In the genomic region with DNA sequence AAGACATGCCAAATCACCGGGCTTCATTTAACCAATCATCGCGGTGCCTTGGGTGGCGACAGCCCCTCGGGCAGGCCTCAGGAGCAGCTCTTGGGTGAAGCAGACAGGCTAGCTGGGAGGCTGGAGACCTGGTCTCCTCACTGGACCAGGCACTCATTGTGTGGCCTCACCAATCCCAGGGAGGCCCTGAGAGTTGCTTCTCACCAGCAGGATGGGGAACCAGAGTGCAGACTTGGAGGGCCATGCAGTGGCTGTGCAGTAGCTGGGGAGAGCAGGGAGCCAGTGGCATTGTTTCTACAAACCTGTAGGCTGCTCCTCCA, we compare ENCODE assay signal across 20 cellular contexts.
A peak's percentile ranks its signal among the peaks of the same experiment; 100 is the strongest.
DNase-seq lines count a peak whose midpoint lies in the region; ATAC-seq and TF ChIP-seq lines count a peak whose summit lies in the region.
"Had no signal": no experiment of that assay in that cellular context is flagged by ENCODE, and none has a peak within 500 bp of the region (broad histone marks: within the 10 kb centered on the region; RNA-seq: fewer than 3 reads in every experiment).

No MANE protein-coding gene starts in this region.

- peak overlapping the region; percentile 14 for H3K4me3 Mint-ChIP-seq in glutamatergic neuron (ENCODE audit: unreplicated experiment)
- no peak overlapping the region for H3K4me3 Mint-ChIP-seq in natural killer cell treated with Interleukin-12 subunit alpha and Interleukin-12 subunit beta and Interleukin-15 and Interleukin-18, amount 100 ng/mL, for 72 hours
- H3K4me3 Mint-ChIP-seq: B cell, CD14-positive monocyte had no signal

- no peak for ATAC-seq in natural killer cell treated with Interleukin-12 subunit alpha and Interleukin-12 subunit beta and Interleukin-15 and Interleukin-18, amount 100 ng/mL, for 72 hours
- no peak for ATAC-seq in upper lobe of right lung
- ATAC-seq in HG03439 (IDR thresholded peaks at IDR 0.05; ENCODE audit: unreplicated experiment): no peak
- ATAC-seq: HCT116 had no signal

- H3K36me3 ChIP-seq in H7 (replicated peaks; ENCODE audit: control insufficient read depth, insufficient read depth, low read length) (no peaks in the 10 kb centered on the region), upper lobe of right lung (no peaks in the 10 kb centered on the region), BE2C (no peaks in the 10 kb centered on the region)

- intact Hi-C loops in upper lobe of right lung (cut with DNase I): loop anchor here (10.0 kb wide), 1 partner anchor 1034 kb away; no protein-coding TSS in a partner anchor

- H3K4me3 ChIP-seq in H7 (ENCODE audit: insufficient read depth, low read depth, low read length): no peak overlapping the region
- H3K4me3 ChIP-seq in upper lobe of right lung: no peak overlapping the region
- no peak overlapping the region for H3K4me3 ChIP-seq in BE2C (ENCODE audit: low read depth, low read length)
- H3K4me3 ChIP-seq: GM23248 had no signal

- H3K9me3 ChIP-seq in upper lobe of right lung (no peaks in the 10 kb centered on the region), BE2C (no peaks in the 10 kb centered on the region)

- no peak overlapping the region for H3K27ac Mint-ChIP-seq in glutamatergic neuron (ENCODE audit: unreplicated experiment)
- H3K27ac Mint-ChIP-seq in natural killer cell treated with Interleukin-12 subunit alpha and Interleukin-12 subunit beta and Interleukin-15 and Interleukin-18, amount 100 ng/mL, for 72 hours: no peak overlapping the region
- H3K27ac Mint-ChIP-seq: B cell, CD14-positive monocyte, IgD-negative memory B cell had no signal

- no peak overlapping the region for H3K27ac ChIP-seq in upper lobe of right lung
- H3K27ac ChIP-seq: GM23248, HL-60, KMS-11 had no signal

- DNase-seq in H7: peak; percentile 13
- DNase-seq in glutamatergic neuron: no peak
- peak; percentile 56 for DNase-seq in natural killer cell treated with Interleukin-12 subunit alpha and Interleukin-12 subunit beta and Interleukin-15 and Interleukin-18, amount 100 ng/mL, for 72 hours (ENCODE audit: low spot score)
- DNase-seq in upper lobe of right lung: peak; percentile 47
- DNase-seq in BE2C: no peak
- no peak for DNase-seq in putamen (ENCODE audit: low spot score)
- DNase-seq: DMS153, GM23248, MM.1S, NCI-H1694, NCI-H526 treated with DMSO at 0.1 percent for 48 hours, RPMI8226, SHP77 had no signal

- H3K4me1 ChIP-seq in upper lobe of right lung: peaks cover 5% of the 10 kb centered on the region
- no peaks in the 10 kb centered on the region for H3K4me1 ChIP-seq in BE2C

- H3K4me1 Mint-ChIP-seq in glutamatergic neuron (ENCODE audit: low read depth, unreplicated experiment): peaks cover 13% of the 10 kb centered on the region
- H3K4me1 Mint-ChIP-seq in natural killer cell treated with Interleukin-12 subunit alpha and Interleukin-12 subunit beta and Interleukin-15 and Interleukin-18, amount 100 ng/mL, for 72 hours (ENCODE audit: low read depth in 2 of 2): peaks cover 6 to 14% of the 10 kb centered on the region in 2 donors

- TF ChIP-seq CTCF in glutamatergic neuron (IDR thresholded peaks at IDR 0.05; ENCODE audit: partially characterized antibody, unreplicated experiment) (no peak), upper lobe of right lung (IDR thresholded peaks at IDR 0.05) (no peak), BE2C (IDR thresholded peaks at IDR 0.05; ENCODE audit: low read depth, low read length) (no peak)

- H3K27me3 ChIP-seq in H7 (ENCODE audit: control insufficient read depth, insufficient read depth, low read length) (peaks cover 8% of the 10 kb centered on the region), upper lobe of right lung (no peaks in the 10 kb centered on the region), BE2C (no peaks in the 10 kb centered on the region)

- no peaks in the 10 kb centered on the region for H3K36me3 Mint-ChIP-seq in glutamatergic neuron (ENCODE audit: unreplicated experiment)
- no peaks in the 10 kb centered on the region for H3K36me3 Mint-ChIP-seq in natural killer cell treated with Interleukin-12 subunit alpha and Interleukin-12 subunit beta and Interleukin-15 and Interleukin-18, amount 100 ng/mL, for 72 hours
- H3K36me3 Mint-ChIP-seq: CD14-positive monocyte had no signal

- H3K9me3 Mint-ChIP-seq in glutamatergic neuron (ENCODE audit: unreplicated experiment): peaks cover 9% of the 10 kb centered on the region
- no peaks in the 10 kb centered on the region for H3K9me3 Mint-ChIP-seq in natural killer cell treated with Interleukin-12 subunit alpha and Interleukin-12 subunit beta and Interleukin-15 and Interleukin-18, amount 100 ng/mL, for 72 hours
- H3K9me3 Mint-ChIP-seq: IgD-negative memory B cell had no signal

- H3K27me3 Mint-ChIP-seq in glutamatergic neuron (ENCODE audit: unreplicated experiment): peaks cover 18% of the 10 kb centered on the region
- peaks cover 14 to 20% of the 10 kb centered on the region in 2 donors for H3K27me3 Mint-ChIP-seq in natural killer cell treated with Interleukin-12 subunit alpha and Interleukin-12 subunit beta and Interleukin-15 and Interleukin-18, amount 100 ng/mL, for 72 hours

Comparison
In these comparisons a context has a peak if more than half of its experiments do, and no peak if none do; other contexts are left out.
1. DNase-seq: peak in H7 (single experiment), natural killer cell treated with Interleukin-12 subunit alpha and Interleukin-12 subunit beta and Interleukin-15 and Interleukin-18, amount 100 ng/mL, for 72 hours (single experiment) and upper lobe of right lung (single experiment); none in glutamatergic neuron (single experiment), BE2C (single experiment) and putamen (single experiment).